In genomic region chr2:124815386-124815785, GRCh38 we compare ENCODE assay signal across 31 cellular contexts.
"Had no signal": no experiment of that assay in that cellular context is flagged by ENCODE, and none has a peak within 500 bp of the region (broad histone marks: within the 10 kb centered on the region; RNA-seq: fewer than 3 reads in every experiment).

No MANE protein-coding gene starts in this region.

- H3K27me3 ChIP-seq: adrenal gland, ascending aorta, body of pancreas, Peyer's patch, SJCRH30 had no signal

- H3K4me2 ChIP-seq: SK-N-SH had no signal

- H3K36me3 Mint-ChIP-seq: activated naive CD4-positive, alpha-beta T cell treated with anti-CD3 and anti-CD28 coated beads, Interleukin-2, amount 10 ng/mL, durations not matched to agents 7 days and 5 days; activated naive CD8-positive, alpha-beta T cell treated with anti-CD3 and anti-CD28 coated beads for 36 hours had no signal

- H3K4me1 Mint-ChIP-seq: activated B cell treated with CpG ODN at 0.5 μM for 24 hours; activated CD4-positive, alpha-beta memory T cell treated with anti-CD3 and anti-CD28 coated beads, Interleukin-2, amount 10 ng/mL, durations not matched to agents 7 days and 5 days; activated naive CD4-positive, alpha-beta T cell treated with anti-CD3 and anti-CD28 coated beads, Interleukin-2, amount 10 ng/mL, durations not matched to agents 7 days and 5 days; activated naive CD8-positive, alpha-beta T cell treated with anti-CD3 and anti-CD28 coated beads for 36 hours; central memory CD8-positive, alpha-beta T cell had no signal

- H3K4me3 Mint-ChIP-seq: activated B cell treated with CpG ODN at 0.5 μM for 24 hours; activated CD4-positive, alpha-beta memory T cell treated with anti-CD3 and anti-CD28 coated beads, Interleukin-2, amount 10 ng/mL, durations not matched to agents 7 days and 5 days; activated naive CD4-positive, alpha-beta T cell treated with anti-CD3 and anti-CD28 coated beads, Interleukin-2, amount 10 ng/mL, durations not matched to agents 7 days and 5 days; activated naive CD8-positive, alpha-beta T cell treated with anti-CD3 and anti-CD28 coated beads for 36 hours; central memory CD8-positive, alpha-beta T cell; T-helper 1 cell treated with Interleukin-12 subunit alpha and Interleukin-12 subunit beta and Interleukin-4 antibody, amounts not matched to agents 30 μg/mL and 1 μg/mL, for 36 hours had no signal

- H3K9me3 ChIP-seq: adrenal gland, ascending aorta, body of pancreas, Peyer's patch, SJCRH30, SK-N-SH had no signal

- ATAC-seq: body of pancreas, K562 had no signal

- H3K9me3 Mint-ChIP-seq: activated naive CD8-positive, alpha-beta T cell treated with anti-CD3 and anti-CD28 coated beads for 36 hours; T-helper 1 cell treated with Interleukin-12 subunit alpha and Interleukin-12 subunit beta and Interleukin-4 antibody, amounts not matched to agents 30 μg/mL and 1 μg/mL, for 36 hours had no signal

- H3K9me2 ChIP-seq: SK-N-SH had no signal

- H3K36me3 ChIP-seq: adrenal gland, ascending aorta, Peyer's patch, SJCRH30 had no signal

- H3K4me3 ChIP-seq: adrenal gland, ascending aorta, body of pancreas, K562, Peyer's patch, SJCRH30 had no signal

- H3K27ac ChIP-seq: adrenal gland, ascending aorta, body of pancreas, Peyer's patch, RWPE1, SJCRH30 had no signal

- H3K4me1 ChIP-seq: adrenal gland, ascending aorta, body of pancreas, Peyer's patch, SJCRH30 had no signal

- H3K27ac Mint-ChIP-seq: activated B cell treated with CpG ODN at 0.5 μM for 24 hours; activated CD4-positive, alpha-beta memory T cell treated with anti-CD3 and anti-CD28 coated beads, Interleukin-2, amount 10 ng/mL, durations not matched to agents 7 days and 5 days; activated naive CD4-positive, alpha-beta T cell treated with anti-CD3 and anti-CD28 coated beads, Interleukin-2, amount 10 ng/mL, durations not matched to agents 7 days and 5 days; activated naive CD8-positive, alpha-beta T cell treated with anti-CD3 and anti-CD28 coated beads for 36 hours; activated T-helper 2 cell treated with anti-CD3 and anti-CD28 coated beads, Interferon-gamma antibody, Interleukin-2, Interleukin-4, amounts not matched to agents 10 μg/mL and 5 μg/mL and 100 μg/mL, durations not matched to agents 14 hours and 24 hours and 36 hours; T-helper 1 cell treated with Interleukin-12 subunit alpha and Interleukin-12 subunit beta and Interleukin-4 antibody, amounts not matched to agents 30 μg/mL and 1 μg/mL, for 36 hours had no signal

- H3K27me3 Mint-ChIP-seq: activated B cell treated with CpG ODN at 0.5 μM for 24 hours; activated CD4-positive, alpha-beta memory T cell treated with anti-CD3 and anti-CD28 coated beads, Interleukin-2, amount 10 ng/mL, durations not matched to agents 7 days and 5 days; activated naive CD4-positive, alpha-beta T cell treated with anti-CD3 and anti-CD28 coated beads, Interleukin-2, amount 10 ng/mL, durations not matched to agents 7 days and 5 days; activated naive CD8-positive, alpha-beta T cell treated with anti-CD3 and anti-CD28 coated beads for 36 hours; central memory CD8-positive, alpha-beta T cell had no signal

- DNase-seq: activated B cell treated with CpG ODN at 0.5 μM for 24 hours; activated CD4-positive, alpha-beta memory T cell treated with anti-CD3 and anti-CD28 coated beads, Interleukin-2, amount 10 ng/mL, durations not matched to agents 7 days and 5 days; activated CD4-positive, alpha-beta T cell treated with anti-CD3 and anti-CD28 coated beads for 1 hour; activated CD4-positive, alpha-beta T cell treated with anti-CD3 and anti-CD28 coated beads, Interleukin-2, amount 50 U/mL, for 1 hour; activated gamma-delta T cell treated with Interleukin-2 at 50 U/mL for 16 hours; activated naive CD4-positive, alpha-beta T cell treated with anti-CD3 and anti-CD28 coated beads, Interleukin-2, amount 10 ng/mL, durations not matched to agents 7 days and 5 days; activated naive CD8-positive, alpha-beta T cell treated with anti-CD3 and anti-CD28 coated beads for 36 hours; activated T-cell treated with anti-CD3 and anti-CD28 coated beads for 4 hours; activated T-cell treated with anti-CD3 and anti-CD28 coated beads, Interleukin-2, amount 50 U/mL, for 48 hours; adrenal gland; body of pancreas; Karpas-422; MM.1S; NCI-H1105 treated with DMSO at 0.1 percent for 48 hours; NCI-H146; NCI-H187 treated with DMSO at 0.1 percent for 48 hours; NCI-H2081 treated with DMSO at 0.1 percent for 48 hours; NCI-H2171 treated with DMSO at 0.1 percent for 48 hours; NCI-H226; NCI-H526; NCI-H774; Peyer's patch; Right ventricle myocardium superior; SJCRH30; SK-N-SH had no signal
